In the genomic region with DNA sequence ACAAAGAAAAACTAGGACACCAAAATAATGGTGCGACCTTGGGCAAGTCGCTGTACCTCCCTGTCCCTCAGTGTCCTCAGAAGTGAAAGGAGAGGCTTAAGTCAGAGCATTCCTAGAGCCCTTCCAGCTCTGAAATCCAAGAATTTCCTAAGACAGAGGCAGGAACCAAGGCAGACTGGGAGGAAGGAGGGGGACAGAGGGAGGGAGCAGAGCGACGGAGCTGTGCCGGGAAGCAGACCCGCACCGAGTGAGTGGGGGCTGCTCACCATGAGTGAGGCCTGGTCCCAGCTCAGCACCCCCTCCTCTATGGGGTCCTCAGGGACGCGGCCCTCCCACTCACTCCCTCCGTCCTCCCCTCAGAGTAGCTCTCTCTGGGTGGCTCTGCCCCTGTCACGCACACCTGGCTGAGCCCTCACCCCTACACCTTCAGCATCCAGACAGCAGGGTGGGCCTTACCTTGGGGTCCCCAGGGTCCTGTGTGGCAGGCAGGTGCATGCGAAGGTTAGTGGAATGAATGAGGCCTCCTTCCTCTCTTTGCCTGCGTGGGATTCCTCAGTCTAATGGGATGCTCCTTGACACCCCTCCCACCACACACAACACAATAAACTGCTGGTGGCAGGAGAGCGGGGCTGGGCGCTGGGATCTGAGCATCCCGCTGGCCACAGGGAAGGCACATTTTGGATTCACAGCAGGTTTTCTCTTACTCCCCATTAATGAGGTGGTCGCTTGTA, we compare ENCODE assay signal across 12 cellular contexts. TPM values are rescaled to one million over a fixed set of nuclear protein-coding genes. Genes with fewer than 3 reads are reported as not detected.
DNase-seq lines count a peak whose midpoint lies in the region; ATAC-seq and TF ChIP-seq lines count a peak whose summit lies in the region.
"Had no signal": no experiment of that assay in that cellular context is flagged by ENCODE, and none has a peak within 500 bp of the region (broad histone marks: within the 10 kb centered on the region; RNA-seq: fewer than 3 reads in every experiment).

No MANE protein-coding gene starts in this region.

- H3K9me3 Mint-ChIP-seq in neural crest cell: no peaks in the 10 kb centered on the region
- no peaks in the 10 kb centered on the region for H3K9me3 Mint-ChIP-seq in activated CD4-positive, alpha-beta T cell treated with anti-CD3 and anti-CD28 coated beads, Interleukin-2, amount 10 ng/mL, durations not matched to agents 7 days and 5 days
- H3K9me3 Mint-ChIP-seq: activated T-helper 1 cell treated with anti-CD3 and anti-CD28 coated beads, Interleukin-12 subunit alpha, Interleukin-12 subunit beta, Interleukin-2, Interleukin-4 antibody, amounts not matched to agents 30 ng/mL and 10 ng/mL and 1 ng/mL, durations not matched to agents 14 hours and 24 hours and 36 hours had no signal

- H3K36me3 Mint-ChIP-seq in neural crest cell (ENCODE audit: low read depth): no peaks in the 10 kb centered on the region
- H3K36me3 Mint-ChIP-seq in activated CD4-positive, alpha-beta T cell treated with anti-CD3 and anti-CD28 coated beads, Interleukin-2, amount 10 ng/mL, durations not matched to agents 7 days and 5 days (ENCODE audit: low read depth): no peaks in the 10 kb centered on the region

- POLR2A ChIA-PET in HEK293T (lab: Yijun Ruan, JAX): interaction anchor here (1.4 to 4.4 kb wide), 7 partner anchors 11 to 173 kb away, joined by 3 to 29 read pairs (median 5); a partner anchor contains a TSS
- POLR2A ChIA-PET in activated CD4-positive, alpha-beta T cell treated with anti-CD3 and anti-CD28 coated beads, Interleukin-2, amount 10 ng/mL, durations not matched to agents 7 days and 5 days (lab: Charles Lee): no interaction called here

- H3K27ac Mint-ChIP-seq in neural crest cell (ENCODE audit: unreplicated experiment): peak overlapping the region; percentile 100
- no peak overlapping the region for H3K27ac Mint-ChIP-seq in activated CD4-positive, alpha-beta T cell treated with anti-CD3 and anti-CD28 coated beads, Interleukin-2, amount 10 ng/mL, durations not matched to agents 7 days and 5 days
- H3K27ac Mint-ChIP-seq: activated T-helper 1 cell treated with anti-CD3 and anti-CD28 coated beads, Interleukin-12 subunit alpha, Interleukin-12 subunit beta, Interleukin-2, Interleukin-4 antibody, amounts not matched to agents 30 ng/mL and 10 ng/mL and 1 ng/mL, durations not matched to agents 14 hours and 24 hours and 36 hours had no signal

- H3K4me3 Mint-ChIP-seq in neural crest cell: peak overlapping the region; percentile 89
- H3K4me3 Mint-ChIP-seq in activated CD4-positive, alpha-beta T cell treated with anti-CD3 and anti-CD28 coated beads, Interleukin-2, amount 10 ng/mL, durations not matched to agents 7 days and 5 days: no peak overlapping the region
- H3K4me3 Mint-ChIP-seq: activated T-helper 1 cell treated with anti-CD3 and anti-CD28 coated beads, Interleukin-12 subunit alpha, Interleukin-12 subunit beta, Interleukin-2, Interleukin-4 antibody, amounts not matched to agents 30 ng/mL and 10 ng/mL and 1 ng/mL, durations not matched to agents 14 hours and 24 hours and 36 hours had no signal

- peak; percentile 37 for DNase-seq in Right ventricle myocardium superior
- DNase-seq in cardiac septum (ENCODE audit: low spot score): no peak
- peak; percentile 36 for DNase-seq in fibroblast of peridontal ligament (ENCODE audit: extremely low read depth)
- no peak for DNase-seq in neural crest cell (ENCODE audit: low read depth, low spot score)
- DNase-seq in mesenteric fat pad (ENCODE audit: low spot score): no peak
- DNase-seq in ACHN: no peak
- DNase-seq in HEK293T (ENCODE audit: extremely low spot score): no peak
- no peak for DNase-seq in activated CD4-positive, alpha-beta T cell treated with anti-CD3 and anti-CD28 coated beads, Interleukin-2, amount 10 ng/mL, durations not matched to agents 7 days and 5 days
- DNase-seq: AML-193, T-helper 9 cell had no signal

- intact Hi-C loops in Right ventricle myocardium superior (cut with DNase I) (no loop called here), cardiac septum (cut with DNase I) (no loop called here)

- in situ Hi-C loops in ACHN (cut with HindIII; ENCODE audit: low pct_ligation_motif_present, low pct_unique_long_range_greater_than_20kb, low sequenced_read_pairs): no loop called here

- H3K4me1 Mint-ChIP-seq in neural crest cell: peaks cover 51% of the 10 kb centered on the region
- peaks cover 14% of the 10 kb centered on the region for H3K4me1 Mint-ChIP-seq in activated CD4-positive, alpha-beta T cell treated with anti-CD3 and anti-CD28 coated beads, Interleukin-2, amount 10 ng/mL, durations not matched to agents 7 days and 5 days

- H3K27me3 Mint-ChIP-seq in neural crest cell (ENCODE audit: low read depth): peaks cover 18% of the 10 kb centered on the region
- H3K27me3 Mint-ChIP-seq in activated CD4-positive, alpha-beta T cell treated with anti-CD3 and anti-CD28 coated beads, Interleukin-2, amount 10 ng/mL, durations not matched to agents 7 days and 5 days: peaks cover 57% of the 10 kb centered on the region

- CTCF ChIA-PET in HEK293T (lab: Yijun Ruan, JAX): interaction anchor here (0.6 to 2.0 kb wide), 2 partner anchors 9 to 19 kb away, joined by 3 to 9 read pairs; no protein-coding TSS in a partner anchor
- CTCF ChIA-PET in activated CD4-positive, alpha-beta T cell treated with anti-CD3 and anti-CD28 coated beads, Interleukin-2, amount 10 ng/mL, durations not matched to agents 7 days and 5 days (lab: Charles Lee): interaction anchor here (0.7 to 2.1 kb wide), 4 partner anchors 10 to 122 kb away, joined by 3 to 13 read pairs (median 3); no protein-coding TSS in a partner anchor

- ATAC-seq in Right ventricle myocardium superior (ENCODE audit: poor library complexity): no peak
- ATAC-seq: lower lobe of right lung had no signal

- no peak for TF ChIP-seq CTCF in neural crest cell (conservative IDR thresholded peaks at IDR 0.05)

TF ChIP-seq in HEK293T, 16 proteins besides CTCF, POLR2A, EP300 and RAD21:
- TF ChIP-seq HDGF (IDR thresholded peaks at IDR 0.05; ENCODE audit: borderline replicate concordance): no peak
- no peak for TF ChIP-seq ZNF384 (IDR thresholded peaks at IDR 0.05)
- TF ChIP-seq L3MBTL2 (conservative IDR thresholded peaks at IDR 0.05): no peak
- no peak for TF ChIP-seq CTBP1 (IDR thresholded peaks at IDR 0.05; ENCODE audit: borderline replicate concordance)
- TF ChIP-seq LEF1 (IDR thresholded peaks at IDR 0.05; ENCODE audit: borderline replicate concordance): no peak
- no peak for TF ChIP-seq TARDBP (IDR thresholded peaks at IDR 0.05)

RNA-seq across cellular contexts. Expression of a gene that starts 4.6 kb away (rescaled TPM):
- 131 TPM for total RNA-seq in Right ventricle myocardium superior
- 112 TPM for total RNA-seq in cardiac septum
- 46.7 and 50.7 TPM in 2 replicates for total RNA-seq in neural crest cell
- total RNA-seq in mesenteric fat pad: 36.5 TPM
- 1 to 10 TPM; 2.0 to 2.5 TPM for total RNA-seq in activated CD4-positive, alpha-beta T cell treated with anti-CD3 and anti-CD28 coated beads, Interleukin-2, amount 10 ng/mL, durations not matched to agents 7 days and 5 days

RNA-seq across cellular contexts. Expression of a gene that starts 20.8 kb away (rescaled TPM):
- total RNA-seq in Right ventricle myocardium superior (10.5 TPM), cardiac septum (31.0 TPM), neural crest cell (33.1 and 34.1 TPM in 2 replicates), mesenteric fat pad (42.1 TPM)
- total RNA-seq in activated CD4-positive, alpha-beta T cell treated with anti-CD3 and anti-CD28 coated beads, Interleukin-2, amount 10 ng/mL, durations not matched to agents 7 days and 5 days: 10 to 100 TPM; 40.7 to 42.3 TPM

RNA-seq across cellular contexts. Expression of a gene that starts 26.1 kb away (rescaled TPM):
- total RNA-seq in Right ventricle myocardium superior: 23.9 TPM
- 28.8 TPM for total RNA-seq in cardiac septum
- total RNA-seq in neural crest cell: 67.0 and 68.2 TPM in 2 replicates
- 38.1 TPM for total RNA-seq in mesenteric fat pad
- total RNA-seq in activated CD4-positive, alpha-beta T cell treated with anti-CD3 and anti-CD28 coated beads, Interleukin-2, amount 10 ng/mL, durations not matched to agents 7 days and 5 days: 10 to 100 TPM; 31.7 to 34.3 TPM

RNA-seq across cellular contexts. Expression of a gene that starts 42.8 kb away (rescaled TPM):
- not detected for total RNA-seq in Right ventricle myocardium superior
- not detected for total RNA-seq in cardiac septum
- not detected in 2 replicates for total RNA-seq in neural crest cell
- total RNA-seq in mesenteric fat pad: not detected
- total RNA-seq in activated CD4-positive, alpha-beta T cell treated with anti-CD3 and anti-CD28 coated beads, Interleukin-2, amount 10 ng/mL, durations not matched to agents 7 days and 5 days: not detected
- total RNA-seq: activated T-helper 1 cell treated with anti-CD3 and anti-CD28 coated beads, Interleukin-12 subunit alpha, Interleukin-12 subunit beta, Interleukin-2, Interleukin-4 antibody, amounts not matched to agents 30 ng/mL and 10 ng/mL and 1 ng/mL, durations not matched to agents 14 hours and 24 hours and 36 hours; lower lobe of right lung had no signal

Comparison
In these comparisons a context has a peak if more than half of its experiments do, and no peak if none do; other contexts are left out.
1. DNase-seq: peak in Right ventricle myocardium superior (single experiment) and fibroblast of peridontal ligament (single experiment); none in cardiac septum (single experiment), neural crest cell (single experiment), mesenteric fat pad (single experiment), ACHN (single experiment), HEK293T (single experiment) and activated CD4-positive, alpha-beta T cell treated with anti-CD3 and anti-CD28 coated beads, Interleukin-2, amount 10 ng/mL, durations not matched to agents 7 days and 5 days (single experiment).
2. RNA of a gene that starts 4.6 kb away (total RNA-seq): 131 TPM in Right ventricle myocardium superior (single experiment), 112 TPM in cardiac septum (single experiment), 46.7 to 50.7 TPM in neural crest cell and 36.5 TPM in mesenteric fat pad (single experiment); 2.0 to 2.5 TPM in activated CD4-positive, alpha-beta T cell treated with anti-CD3 and anti-CD28 coated beads, Interleukin-2, amount 10 ng/mL, durations not matched to agents 7 days and 5 days; every median in the first group is over 10 times any median in the second.